Comparison of ENCODE assay signal across 9 cellular contexts in genomic region chr11:74462009-74462408, GRCh38. TPM values are rescaled to one million over a fixed set of nuclear protein-coding genes. Genes with fewer than 3 reads are reported as not detected.
DNase-seq lines count a peak whose midpoint lies in the region; ATAC-seq and FAIRE-seq lines count a peak whose summit lies in the region.
"Had no signal": no experiment of that assay in that cellular context is flagged by ENCODE, and none has a peak within 500 bp of the region (broad histone marks: within the 10 kb centered on the region; RNA-seq: fewer than 3 reads in every experiment).

No MANE protein-coding gene starts in this region.

- no peaks in the 10 kb centered on the region for H3K36me3 ChIP-seq in skeletal muscle tissue (ENCODE audit: control insufficient read depth in 3 of 3, insufficient read depth in 3 of 3, low read length in 3 of 3)
- H3K36me3 ChIP-seq: breast epithelium had no signal

- H3K4me3 ChIP-seq in skeletal muscle tissue (ENCODE audit: low read length in 3 of 3) = no peak overlapping the region
- H3K4me3 ChIP-seq: breast epithelium had no signal

- ATAC-seq in GM21717 (IDR thresholded peaks at IDR 0.05; ENCODE audit: unreplicated experiment) = no peak
- ATAC-seq in GM21529 (IDR thresholded peaks at IDR 0.05; ENCODE audit: unreplicated experiment) = no peak

- FAIRE-seq in HTR-8/SVneo (lab: Jason Lieb, UNC) = no peak

- H3K4me1 ChIP-seq in skeletal muscle tissue (ENCODE audit: control insufficient read depth in 3 of 3, insufficient read depth in 3 of 3, low read length in 3 of 3) = peaks cover 8 to 22% (median 10%) of the 10 kb centered on the region in 3 donors
- H3K4me1 ChIP-seq: breast epithelium had no signal

- H3K27ac ChIP-seq in caudate nucleus (ENCODE audit: low read depth, low read length) = peak overlapping the region; percentile 39
- peak overlapping the region; percentile 43 for H3K27ac ChIP-seq in skeletal muscle tissue (ENCODE audit: low read depth, low read length)

- H3K27me3 ChIP-seq in skeletal muscle tissue (ENCODE audit: control insufficient read depth in 3 of 3, insufficient read depth in 3 of 3, low read length in 3 of 3) = no peaks in the 10 kb centered on the region
- H3K27me3 ChIP-seq: breast epithelium had no signal

- DNase-seq in HTR-8/SVneo (ENCODE audit: insufficient read length, low spot score) (peak; percentile 35), caudate nucleus (lab: John Stamatoyannopoulos, UW) (peak in 15 of 61 donors; percentile 6 to 47 (median 33)), left kidney (ENCODE audit: low read depth, low spot score) (peak; percentile 35), HK-2 (ENCODE audit: unreplicated experiment) (no peak), HT-29 (ENCODE audit: low spot score) (no peak)

- no peaks in the 10 kb centered on the region for H3K9me3 ChIP-seq in skeletal muscle tissue (ENCODE audit: control insufficient read depth in 3 of 3, low read length in 3 of 3)
- H3K9me3 ChIP-seq: breast epithelium had no signal

- H3K9ac ChIP-seq in skeletal muscle tissue (ENCODE audit: low read depth in 1 of 3, low read length in 3 of 3) = peak overlapping the region in 1 of 3 donors; percentile 17

RNA-seq across cellular contexts. Expression of gene KCNE3, which starts 5.3 kb away (rescaled TPM):
- 4.7 TPM for total RNA-seq in skeletal muscle tissue
- total RNA-seq in HT-29 (2014; rRNA removed; shearing (Covaris generic)) = 59.1 and 79.2 TPM in 2 replicates

RNA-seq across cellular contexts. Expression of gene LIPT2, which starts 31.5 kb away (rescaled TPM):
- 2.6 TPM for total RNA-seq in skeletal muscle tissue
- total RNA-seq in HT-29 (2014; rRNA removed; shearing (Covaris generic)) = 27.2 and 29.1 TPM in 2 replicates

Comparison
In these comparisons a context has a peak if more than half of its experiments do, and no peak if none do; other contexts are left out.
1. DNase-seq: peak in HTR-8/SVneo (single experiment) and left kidney (single experiment); none in HK-2 (single experiment) and HT-29 (single experiment).
2. RNA of gene KCNE3, which starts 5.3 kb away (total RNA-seq): 59.1 to 79.2 TPM in HT-29; 4.7 TPM in skeletal muscle tissue (single experiment); every median in the first group is over 10 times any median in the second.